In the genomic region with DNA sequence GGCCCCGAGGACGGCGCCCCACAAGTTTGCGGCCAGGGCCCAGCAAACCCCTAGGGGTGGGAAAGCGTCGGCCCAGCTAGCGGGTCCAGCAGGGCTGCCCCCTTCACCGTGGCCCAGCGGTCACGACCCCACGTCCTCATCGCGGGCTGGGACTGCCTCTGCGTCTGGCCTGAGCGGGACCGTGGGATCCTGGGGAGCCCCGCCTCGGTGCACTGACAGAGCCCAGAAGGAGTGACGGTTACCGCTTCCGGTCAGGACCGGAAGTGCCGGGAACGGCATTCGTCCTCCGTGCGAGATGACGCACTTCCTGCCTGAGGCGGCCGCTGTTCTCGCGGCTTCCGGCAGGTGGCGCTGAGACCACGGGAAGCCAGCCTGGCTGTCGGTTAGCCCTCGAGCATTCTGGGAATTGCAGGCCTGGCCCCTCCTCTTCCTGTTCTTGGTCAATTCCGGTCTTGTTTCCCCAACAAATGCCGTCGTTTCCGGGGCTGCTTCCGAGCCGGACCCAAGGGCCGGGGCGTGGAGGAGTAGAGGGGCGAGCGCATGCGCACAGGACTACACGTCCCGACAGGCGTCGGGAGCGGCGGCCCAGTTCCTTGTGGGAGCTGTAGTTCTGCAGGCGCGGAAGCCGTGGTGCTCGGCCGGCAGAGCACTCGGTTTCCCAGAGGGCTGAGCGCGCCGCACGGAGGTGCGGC, we compare ENCODE assay signal across 8 cellular contexts. TPM values are rescaled to one million over a fixed set of nuclear protein-coding genes. Genes with fewer than 3 reads are reported as not detected.
DNase-seq lines count a peak whose midpoint lies in the region; ATAC-seq, FAIRE-seq and TF ChIP-seq lines count a peak whose summit lies in the region.

A gene (plus strand): TSS at position 682 of the 692 bp plus-strand sequence. CDS start 1,884 bp downstream, outside the sequence.

- H4K20me1 ChIP-seq in SU-DHL-6 (ENCODE audit: low read depth, low read length), result no peaks in the 10 kb centered on the region

- H3K36me3 ChIP-seq in SU-DHL-6 (ENCODE audit: low read length) (no peaks in the 10 kb centered on the region), pancreas (peaks cover 0 to 32% (median 27%) of the 10 kb centered on the region in 3 donors), tibial nerve (peaks cover 0 to 74% (median 19%) of the 10 kb centered on the region in 3 donors)

- intact Hi-C loops in Right ventricle myocardium inferior (cut with DNase I) (loop anchor here (1.0 to 5.0 kb wide), 3 partner anchors 21 to 213 kb away; no protein-coding TSS in a partner anchor), pancreas (cut with DNase I) (no loop called here)

- H3K4me2 ChIP-seq in SU-DHL-6 (ENCODE audit: low read depth, low read length, poor library complexity, severe bottlenecking), result peak within 1 kb of the TSS; percentile 90

- ATAC-seq in HG02642 (IDR thresholded peaks at IDR 0.05; ENCODE audit: poor library complexity, unreplicated experiment), result peak; percentile 78
- ATAC-seq in Right ventricle myocardium inferior, result peak; percentile 94
- ATAC-seq in pancreas, result peak; percentile 87 to 95 (median 89)

- WGBS in pancreas, 2 donors, result 0% methylated on average over 65 of the region's 65 CpGs
- WGBS in tibial nerve, 2 donors, result 0 to 1% methylated on average over 26 to 56 of the region's 65 CpGs

- H3K27me3 ChIP-seq in SU-DHL-6 (ENCODE audit: low read length), result no peaks in the 10 kb centered on the region
- no peaks in the 10 kb centered on the region for H3K27me3 ChIP-seq in pancreas
- no peaks in the 10 kb centered on the region for H3K27me3 ChIP-seq in tibial nerve

- TF ChIP-seq CTCF in GM12864 (IDR thresholded peaks at IDR 0.05; ENCODE audit: low read depth, low read length, missing control alignments) (peak; percentile 98), SU-DHL-6 (IDR thresholded peaks at IDR 0.05; ENCODE audit: insufficient read depth, low read length, poor library complexity, severe bottlenecking) (peak; percentile 99), pancreas (IDR thresholded peaks at IDR 0.05) (peak; percentile 96 to 100 (median 98)), tibial nerve (IDR thresholded peaks at IDR 0.05) (peak; percentile 93 to 100 (median 99))

- H3K9me3 ChIP-seq in SU-DHL-6 (ENCODE audit: insufficient read depth, low read length) (no peaks in the 10 kb centered on the region), pancreas (no peaks in the 10 kb centered on the region), tibial nerve (no peaks in the 10 kb centered on the region)

- peak; percentile 46 to 85 for TF ChIP-seq POLR2A in tibial nerve (IDR thresholded peaks at IDR 0.05)

- no peaks in the 10 kb centered on the region for H3K9me2 ChIP-seq in SU-DHL-6 (replicated peaks; ENCODE audit: insufficient read depth, low read length)

- H3K27ac ChIP-seq in SU-DHL-6 (ENCODE audit: low read depth, low read length), result peak within 1 kb of the TSS; percentile 77
- peak within 1 kb of the TSS; percentile 90 to 96 (median 92) for H3K27ac ChIP-seq in pancreas
- H3K27ac ChIP-seq in tibial nerve, result peak within 1 kb of the TSS; percentile 95 to 100 (median 97)

- DNase-seq in GM12864 (ENCODE audit: low read depth), result peak; percentile 99
- peak; percentile 100 for DNase-seq in NCI-H1105 treated with DMSO at 0.1 percent for 48 hours (lab: John Stamatoyannopoulos, UW)
- peak; percentile 98 for DNase-seq in activated naive CD8-positive, alpha-beta T cell treated with anti-CD3 and anti-CD28 coated beads, Interleukin-2, amount 50 U/mL, for 16 hours (ENCODE audit: low read depth, low spot score)
- DNase-seq in Right ventricle myocardium inferior (ENCODE audit: missing footprints), result peak; percentile 100
- DNase-seq in pancreas, result peak; percentile 100
- peak; percentile 99 for DNase-seq in tibial nerve (ENCODE audit: low spot score in 2 of 2)

- peak within 1 kb of the TSS; percentile 63 for H2AFZ ChIP-seq in SU-DHL-6 (ENCODE audit: low read depth, low read length, severe bottlenecking)

- peak; percentile 98 for FAIRE-seq in pancreas (lab: Jason Lieb, UNC)

- peak within 1 kb of the TSS; percentile 96 for H3K4me3 ChIP-seq in GM12864 (ENCODE audit: low read depth, low read length)
- peak within 1 kb of the TSS; percentile 94 for H3K4me3 ChIP-seq in SU-DHL-6 (ENCODE audit: insufficient read depth, low read length, poor library complexity, severe bottlenecking)
- peak within 1 kb of the TSS; percentile 90 to 100 (median 100) for H3K4me3 ChIP-seq in pancreas
- H3K4me3 ChIP-seq in tibial nerve, result peak within 1 kb of the TSS; percentile 64 to 100 (median 72)

- peaks cover 11% of the 10 kb centered on the region for H3K79me2 ChIP-seq in SU-DHL-6 (ENCODE audit: insufficient read depth, low read length)

- peaks cover 8 to 18% (median 14%) of the 10 kb centered on the region in 3 donors for H3K4me1 ChIP-seq in pancreas
- peaks cover 0 to 36% (median 24%) of the 10 kb centered on the region in 4 donors for H3K4me1 ChIP-seq in tibial nerve

- peak within 1 kb of the TSS; percentile 90 for H3K9ac ChIP-seq in SU-DHL-6 (ENCODE audit: low read length)

- peaks cover 23% of the 10 kb centered on the region for H3F3A ChIP-seq in SU-DHL-6 (ENCODE audit: insufficient read depth)

- TF ChIP-seq EP300 in tibial nerve (IDR thresholded peaks at IDR 0.05), result peak; percentile 97 to 99

RNA-seq across cellular contexts. Expression of the gene that starts here (rescaled TPM):
- total RNA-seq in Right ventricle myocardium inferior, result 31.4 TPM
- 10 to 100 TPM; 16.8 to 27.7 (median 19.7) TPM for total RNA-seq in pancreas
- 10 to 100 TPM; 54.3 to 60.0 TPM for polyA plus RNA-seq in pancreas
- total RNA-seq in tibial nerve, result 10 to 100 TPM; 44.8 to 54.3 (median 49.1) TPM

Comparison
In these comparisons a context has a peak if more than half of its experiments do, and no peak if none do; other contexts are left out.
1. Peak in every context shown above with its lines: DNase-seq, ATAC-seq, H3K4me3 ChIP-seq and H3K27ac ChIP-seq.